ENCODE assay signal across 8 cellular contexts in genomic region chr19:47305309-47305751, GRCh38. TPM values are rescaled to one million over a fixed set of nuclear protein-coding genes. Genes with fewer than 3 reads are reported as not detected.
DNase-seq lines count a peak whose midpoint lies in the region; FAIRE-seq and TF ChIP-seq lines count a peak whose summit lies in the region.

No MANE protein-coding gene starts in this region.

- no peaks in the 10 kb centered on the region for H3K36me3 ChIP-seq in CD4-positive, alpha-beta memory T cell (ENCODE audit: insufficient read depth, low read length)
- no peaks in the 10 kb centered on the region for H3K36me3 ChIP-seq in PC-9 (ENCODE audit: low read depth)

- no peak overlapping the region for H2AFZ ChIP-seq in PC-9

- peak overlapping the region in 1 of 8 donors; percentile 38 for H3K4me3 Mint-ChIP-seq in CD4-positive, alpha-beta memory T cell
- no peak overlapping the region for H3K4me3 Mint-ChIP-seq in activated T-helper 1 cell treated with anti-CD3 and anti-CD28 coated beads, Interleukin-12 subunit alpha, Interleukin-12 subunit beta, Interleukin-2, Interleukin-4 antibody, amounts not matched to agents 30 ng/mL and 10 ng/mL and 1 ng/mL, durations not matched to agents 14 hours and 24 hours and 36 hours

- no peaks in the 10 kb centered on the region for H4K20me1 ChIP-seq in PC-9 (ENCODE audit: insufficient read depth)

- H3K27ac ChIP-seq in CD4-positive, alpha-beta memory T cell (ENCODE audit: low read depth, low read length) = no peak overlapping the region
- H3K27ac ChIP-seq in HL-60 (replicated peaks) = no peak overlapping the region
- no peak overlapping the region for H3K27ac ChIP-seq in PC-9

- peaks cover 3 to 10% (median 7%) of the 10 kb centered on the region in 4 donors for H3K4me1 Mint-ChIP-seq in CD4-positive, alpha-beta memory T cell
- peaks cover 3% of the 10 kb centered on the region for H3K4me1 Mint-ChIP-seq in activated T-helper 1 cell treated with anti-CD3 and anti-CD28 coated beads, Interleukin-12 subunit alpha, Interleukin-12 subunit beta, Interleukin-2, Interleukin-4 antibody, amounts not matched to agents 30 ng/mL and 10 ng/mL and 1 ng/mL, durations not matched to agents 14 hours and 24 hours and 36 hours (ENCODE audit: low read depth)

- no peaks in the 10 kb centered on the region for H3K79me2 ChIP-seq in PC-9 (ENCODE audit: low read depth)

- H3K36me3 Mint-ChIP-seq in CD4-positive, alpha-beta memory T cell = no peaks in the 10 kb centered on the region
- H3K36me3 Mint-ChIP-seq in activated T-helper 1 cell treated with anti-CD3 and anti-CD28 coated beads, Interleukin-12 subunit alpha, Interleukin-12 subunit beta, Interleukin-2, Interleukin-4 antibody, amounts not matched to agents 30 ng/mL and 10 ng/mL and 1 ng/mL, durations not matched to agents 14 hours and 24 hours and 36 hours (ENCODE audit: low read depth) = no peaks in the 10 kb centered on the region

- peaks cover 5% of the 10 kb centered on the region for H3K4me1 ChIP-seq in CD4-positive, alpha-beta memory T cell (ENCODE audit: insufficient read depth, low read length)
- peaks cover 15% of the 10 kb centered on the region for H3K4me1 ChIP-seq in PC-9 (replicated peaks; ENCODE audit: insufficient read depth)

- peak; percentile 93 for TF ChIP-seq CTCF in HL-60 (IDR thresholded peaks at IDR 0.05; ENCODE audit: insufficient read depth, low read length)
- TF ChIP-seq CTCF in PC-9 (conservative IDR thresholded peaks at IDR 0.05) = peak; percentile 99

- no peak for FAIRE-seq in urothelium cell line (lab: Jason Lieb, UNC)

- H3K27ac Mint-ChIP-seq in CD4-positive, alpha-beta memory T cell = peak overlapping the region in 1 of 7 donors; percentile 35
- H3K27ac Mint-ChIP-seq in activated T-helper 1 cell treated with anti-CD3 and anti-CD28 coated beads, Interleukin-12 subunit alpha, Interleukin-12 subunit beta, Interleukin-2, Interleukin-4 antibody, amounts not matched to agents 30 ng/mL and 10 ng/mL and 1 ng/mL, durations not matched to agents 14 hours and 24 hours and 36 hours = no peak overlapping the region

- no peaks in the 10 kb centered on the region for H3K9me3 Mint-ChIP-seq in CD4-positive, alpha-beta memory T cell
- H3K9me3 Mint-ChIP-seq in activated T-helper 1 cell treated with anti-CD3 and anti-CD28 coated beads, Interleukin-12 subunit alpha, Interleukin-12 subunit beta, Interleukin-2, Interleukin-4 antibody, amounts not matched to agents 30 ng/mL and 10 ng/mL and 1 ng/mL, durations not matched to agents 14 hours and 24 hours and 36 hours = no peaks in the 10 kb centered on the region

- H3K27me3 ChIP-seq in CD4-positive, alpha-beta memory T cell (ENCODE audit: insufficient read depth, low read length) = no peaks in the 10 kb centered on the region
- H3K27me3 ChIP-seq in HL-60 (ENCODE audit: insufficient read depth, poor library complexity, severe bottlenecking) = no peaks in the 10 kb centered on the region
- H3K27me3 ChIP-seq in PC-9 (ENCODE audit: insufficient read depth, low read depth) = no peaks in the 10 kb centered on the region

- DNase-seq in CD4-positive, alpha-beta memory T cell = peak; percentile 29 to 47 (median 43)
- DNase-seq in HL-60 (ENCODE audit: low read depth in 1 of 2, low spot score in 1 of 2) (peak; percentile 49 to 51), PC-9 (peak; percentile 64 to 65), foreskin melanocyte (peak; percentile 55), posterior cingulate gyrus (peak in 7 of 10 donors; percentile 39 to 91 (median 60)), urothelium cell line (ENCODE audit: low spot score) (peak; percentile 82), NCI-H187 treated with DMSO at 0.1 percent for 48 hours (lab: John Stamatoyannopoulos, UW) (no peak)
- peak; percentile 22 for DNase-seq in activated T-helper 1 cell treated with anti-CD3 and anti-CD28 coated beads, Interleukin-12 subunit alpha, Interleukin-12 subunit beta, Interleukin-2, Interleukin-4 antibody, amounts not matched to agents 30 ng/mL and 10 ng/mL and 1 ng/mL, durations not matched to agents 14 hours and 24 hours and 36 hours (ENCODE audit: low spot score)

- H3K4me3 ChIP-seq in CD4-positive, alpha-beta memory T cell (ENCODE audit: low read length in 2 of 2) = no peak overlapping the region
- H3K4me3 ChIP-seq in HL-60 (replicated peaks; ENCODE audit: insufficient read depth, low read length) = no peak overlapping the region
- H3K4me3 ChIP-seq in PC-9 = peak overlapping the region; percentile 7; the same call in 1 of the 2 replicates

- H3K9me3 ChIP-seq in CD4-positive, alpha-beta memory T cell (ENCODE audit: control insufficient read depth in 1 of 2, low read length in 2 of 2) = no peaks in the 10 kb centered on the region
- no peaks in the 10 kb centered on the region for H3K9me3 ChIP-seq in PC-9 (ENCODE audit: insufficient read depth, low read depth)

- CTCF ChIA-PET in CD4-positive, alpha-beta memory T cell (lab: Charles Lee; ENCODE audit: partially characterized antibody) = interaction anchor here (0.7 to 2.0 kb wide), 7 partner anchors 12 to 194 kb away, joined by 3 to 9 read pairs (median 3); partner anchors contain the start of gene DHX34
- CTCF ChIA-PET in PC-9 (lab: Charles Lee) = interaction anchor here (0.7 kb wide), 1 partner anchor 123 kb away, joined by 12 read pairs; no protein-coding TSS in a partner anchor

- intact Hi-C loops in CD4-positive, alpha-beta memory T cell (cut with micrococcal nuclease) = no loop called here
- intact Hi-C loops in PC-9 (cut with micrococcal nuclease; ENCODE audit: unreplicated experiment) = loop anchor here (5.0 kb wide), 1 partner anchor 42 kb away; the partner anchor contains the start of gene DHX34
- intact Hi-C loops in activated T-helper 1 cell treated with anti-CD3 and anti-CD28 coated beads, Interleukin-12 subunit alpha, Interleukin-12 subunit beta, Interleukin-2, Interleukin-4 antibody, amounts not matched to agents 30 ng/mL and 10 ng/mL and 1 ng/mL, durations not matched to agents 14 hours and 24 hours and 36 hours (cut with micrococcal nuclease) = loop anchor here (1.0 kb wide), 1 partner anchor 9 kb away; no protein-coding TSS in a partner anchor
- intact Hi-C loops in posterior cingulate gyrus (cut with DNase I) = no loop called here

- POLR2A ChIA-PET in CD4-positive, alpha-beta memory T cell (lab: Charles Lee; ENCODE audit: partially characterized antibody) = interaction anchor here (0.6 kb wide), 1 partner anchor 73 kb away, joined by 3 read pairs; no protein-coding TSS in a partner anchor
- POLR2A ChIA-PET in PC-9 (lab: Charles Lee; ENCODE audit: unreplicated experiment) = no interaction called here

- H3K9me2 ChIP-seq in PC-9 (ENCODE audit: insufficient read depth) = no peaks in the 10 kb centered on the region

- peak overlapping the region; percentile 57 for H3K4me2 ChIP-seq in PC-9

- H3K27me3 Mint-ChIP-seq in CD4-positive, alpha-beta memory T cell = peaks cover 5 to 11% of the 10 kb centered on the region in 2 donors
- H3K27me3 Mint-ChIP-seq in activated T-helper 1 cell treated with anti-CD3 and anti-CD28 coated beads, Interleukin-12 subunit alpha, Interleukin-12 subunit beta, Interleukin-2, Interleukin-4 antibody, amounts not matched to agents 30 ng/mL and 10 ng/mL and 1 ng/mL, durations not matched to agents 14 hours and 24 hours and 36 hours (ENCODE audit: insufficient read depth) = peaks cover 5% of the 10 kb centered on the region

- peaks cover 6% of the 10 kb centered on the region; the same call in 1 of the 2 replicates for H3F3A ChIP-seq in PC-9 (ENCODE audit: insufficient read depth, low read depth)

- no TSS peak for BruUV-seq in PC-9 (replicated peaks; lab: Mats Ljungman, UMichigan)

RNA-seq across cellular contexts. Expression of gene C5AR1, which starts 4.3 kb away (rescaled TPM):
- total RNA-seq in CD4-positive, alpha-beta memory T cell = 1 to 10 TPM; 4.1 to 4.6 TPM
- polyA plus RNA-seq in CD4-positive, alpha-beta memory T cell = not detected
- 8.5 and 10.8 TPM in 2 replicates for total RNA-seq in PC-9 (2021)
- 1.4 and 1.5 TPM in 2 replicates for total RNA-seq in activated T-helper 1 cell treated with anti-CD3 and anti-CD28 coated beads, Interleukin-12 subunit alpha, Interleukin-12 subunit beta, Interleukin-2, Interleukin-4 antibody, amounts not matched to agents 30 ng/mL and 10 ng/mL and 1 ng/mL, durations not matched to agents 14 hours and 24 hours and 36 hours

RNA-seq across cellular contexts. Expression of gene C5AR2, which starts 26.6 kb away (rescaled TPM):
- total RNA-seq in CD4-positive, alpha-beta memory T cell = 1 to 10 TPM; 2.1 to 2.9 TPM
- under 1 TPM; 0.10 to 0.11 TPM for polyA plus RNA-seq in CD4-positive, alpha-beta memory T cell
- total RNA-seq in PC-9 (2021) = not detected in 2 replicates
- total RNA-seq in activated T-helper 1 cell treated with anti-CD3 and anti-CD28 coated beads, Interleukin-12 subunit alpha, Interleukin-12 subunit beta, Interleukin-2, Interleukin-4 antibody, amounts not matched to agents 30 ng/mL and 10 ng/mL and 1 ng/mL, durations not matched to agents 14 hours and 24 hours and 36 hours = not detected in 2 replicates

RNA-seq across cellular contexts. Expression of gene INAFM1, which starts 30.6 kb away (rescaled TPM):
- 10 to 100 TPM; 15.1 to 16.7 TPM for total RNA-seq in CD4-positive, alpha-beta memory T cell
- polyA plus RNA-seq in CD4-positive, alpha-beta memory T cell = 1 to 10 TPM; 1.8 to 1.9 TPM
- total RNA-seq in PC-9 (2021) = 13.5 and 21.3 TPM in 2 replicates
- total RNA-seq in activated T-helper 1 cell treated with anti-CD3 and anti-CD28 coated beads, Interleukin-12 subunit alpha, Interleukin-12 subunit beta, Interleukin-2, Interleukin-4 antibody, amounts not matched to agents 30 ng/mL and 10 ng/mL and 1 ng/mL, durations not matched to agents 14 hours and 24 hours and 36 hours = 9.3 and 10.2 TPM in 2 replicates

RNA-seq across cellular contexts. Expression of gene DHX34, which starts 43.8 kb away (rescaled TPM):
- 10 to 100 TPM; 26.5 to 27.3 TPM for total RNA-seq in CD4-positive, alpha-beta memory T cell
- polyA plus RNA-seq in CD4-positive, alpha-beta memory T cell = 1 to 10 TPM; 1.7 to 7.4 TPM
- 23.0 TPM in 2 replicates for total RNA-seq in PC-9 (2021)
- total RNA-seq in activated T-helper 1 cell treated with anti-CD3 and anti-CD28 coated beads, Interleukin-12 subunit alpha, Interleukin-12 subunit beta, Interleukin-2, Interleukin-4 antibody, amounts not matched to agents 30 ng/mL and 10 ng/mL and 1 ng/mL, durations not matched to agents 14 hours and 24 hours and 36 hours = 31.1 and 33.9 TPM in 2 replicates

RNA-seq across cellular contexts. Expression of gene CCDC9, which starts 49.0 kb away (rescaled TPM):
- 10 to 100 TPM; 39.5 to 40.4 TPM for total RNA-seq in CD4-positive, alpha-beta memory T cell
- 10 to 100 TPM in 1 of 2 donors, 1 to 10 TPM in 1; 4.6 to 11.9 TPM for polyA plus RNA-seq in CD4-positive, alpha-beta memory T cell
- 34.7 and 37.0 TPM in 2 replicates for total RNA-seq in PC-9 (2021)
- 36.6 and 39.2 TPM in 2 replicates for total RNA-seq in activated T-helper 1 cell treated with anti-CD3 and anti-CD28 coated beads, Interleukin-12 subunit alpha, Interleukin-12 subunit beta, Interleukin-2, Interleukin-4 antibody, amounts not matched to agents 30 ng/mL and 10 ng/mL and 1 ng/mL, durations not matched to agents 14 hours and 24 hours and 36 hours

Comparison
In these comparisons a context has a peak if more than half of its experiments do, and no peak if none do; other contexts are left out.
1. intact Hi-C loops: an anchor here in PC-9 (5.0 kb wide) and activated T-helper 1 cell treated with anti-CD3 and anti-CD28 coated beads, Interleukin-12 subunit alpha, Interleukin-12 subunit beta, Interleukin-2, Interleukin-4 antibody, amounts not matched to agents 30 ng/mL and 10 ng/mL and 1 ng/mL, durations not matched to agents 14 hours and 24 hours and 36 hours (1.0 kb wide); none called in CD4-positive, alpha-beta memory T cell and posterior cingulate gyrus.